22 cellular contexts compared by ENCODE assay signal in the genomic region with DNA sequence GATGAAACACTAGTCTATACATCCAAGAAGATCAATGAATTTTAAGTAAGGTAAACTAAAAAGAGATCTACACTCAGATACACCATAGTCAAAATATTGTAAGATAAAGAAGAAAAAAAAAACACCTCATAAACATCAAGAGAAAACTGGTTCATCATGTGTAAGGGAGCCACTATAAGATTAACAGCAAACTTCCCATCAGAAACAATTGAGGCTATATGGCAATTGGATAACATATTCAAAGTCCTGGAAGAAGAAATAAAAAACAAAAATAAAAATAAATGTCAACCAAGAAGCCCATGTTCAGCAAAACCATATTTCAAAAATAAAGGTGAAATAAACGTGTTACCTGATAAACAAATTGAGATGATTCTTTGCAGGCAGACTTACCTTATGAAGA. TPM values are rescaled to one million over a fixed set of nuclear protein-coding genes. Genes with fewer than 3 reads are reported as not detected.
DNase-seq lines count a peak whose midpoint lies in the region; ATAC-seq, FAIRE-seq and TF ChIP-seq lines count a peak whose summit lies in the region.
"Had no signal": no experiment of that assay in that cellular context is flagged by ENCODE, and none has a peak within 500 bp of the region (broad histone marks: within the 10 kb centered on the region; RNA-seq: fewer than 3 reads in every experiment).

No MANE protein-coding gene starts in this region.

- TF ChIP-seq CTCF in HepG2 (CRISPR knock-in tag; IDR thresholded peaks at IDR 0.05) (no peak), right lobe of liver (IDR thresholded peaks at IDR 0.05) (no peak), K562 (IDR thresholded peaks at IDR 0.05 in 2 of 3, conservative IDR thresholded peaks at IDR 0.05 in 1 of 3; ENCODE audit: insufficient read depth in 2 of 3, low read depth in 1 of 3, low read length in 3 of 3) (no peak)

- DNase-seq in NCI-H1105 treated with DMSO at 0.1 percent for 48 hours (lab: John Stamatoyannopoulos, UW): peak; percentile 17
- no peak for DNase-seq in NCI-H1105 (lab: John Stamatoyannopoulos, UW)
- DNase-seq in HepG2 (ENCODE audit: low spot score): no peak
- no peak for DNase-seq in right lobe of liver
- no peak for DNase-seq in K562 (ENCODE audit: extremely low read depth in 1 of 4, low spot score in 3 of 4)
- DNase-seq: AML-193; Caco-2; CD4-positive, alpha-beta T cell; DMS79 treated with DMSO at 0.1 percent for 48 hours; GF-D8; GOT3; H9; IMR-90; KBM-7 had no signal

- TF ChIP-seq RAD21 in HepG2 (CRISPR knock-in tag; IDR thresholded peaks at IDR 0.05): no peak
- TF ChIP-seq RAD21 in K562 (CRISPR knock-in tag; conservative IDR thresholded peaks at IDR 0.05 in 1 of 2, IDR thresholded peaks at IDR 0.05 in 1 of 2): no peak

- H2AFZ ChIP-seq in HepG2 (ENCODE audit: low read length): no peak overlapping the region
- no peak overlapping the region for H2AFZ ChIP-seq in K562 (ENCODE audit: low read depth, low read length)

- no peak overlapping the region for H3K27ac ChIP-seq in HepG2 (ENCODE audit: extremely low read length, insufficient read depth, low read length)
- H3K27ac ChIP-seq in right lobe of liver: no peak overlapping the region
- no peak overlapping the region for H3K27ac ChIP-seq in K562 (ENCODE audit: extremely low read depth, low read depth, low read length)
- H3K27ac ChIP-seq: 22Rv1, A549, C4-2B, HL-60 had no signal

- intact Hi-C loops in HepG2 (cut with micrococcal nuclease; ENCODE audit: unreplicated experiment) (no loop called here), right lobe of liver (cut with DNase I) (no loop called here), K562 (cut with micrococcal nuclease) (no loop called here)

- no peaks in the 10 kb centered on the region for H3K9me1 ChIP-seq in K562 (ENCODE audit: control insufficient read depth, insufficient read depth, low read length)

- BruUV-seq in HepG2 (replicated peaks; lab: Mats Ljungman, UMichigan): no TSS peak
- BruUV-seq in K562 (replicated peaks; lab: Mats Ljungman, UMichigan): no TSS peak

- POLR2A ChIA-PET in HepG2 (lab: Yijun Ruan, JAX): no interaction called here
- POLR2A ChIA-PET in K562 (lab: Yijun Ruan, JAX): no interaction called here

- in situ Hi-C loops in HepG2 (cut with HindIII; ENCODE audit: extremely low pct_ligation_motif_present, low pct_unique_long_range_greater_than_20kb): no loop called here
- in situ Hi-C loops in K562 (cut with MboI): no loop called here

- WGBS in HepG2 (ENCODE audit: low lambda C conversion rate): 3% methylated on average over 1 of the region's 1 CpG
- WGBS in right lobe of liver (ENCODE audit: insufficient coverage, low coverage, low lambda C conversion rate, missing lambda C conversion rate): 67% methylated on average over 1 of the region's 1 CpG
- WGBS in K562 (ENCODE audit: insufficient coverage, low coverage, missing lambda C conversion rate): 5% methylated on average over 1 of the region's 1 CpG

- H3K27me3 ChIP-seq in HepG2 (ENCODE audit: control insufficient read depth in 1 of 2, insufficient read depth in 2 of 2, low read length in 2 of 2) (no peaks in the 10 kb centered on the region), right lobe of liver (no peaks in the 10 kb centered on the region), K562 (ENCODE audit: control insufficient read depth in 2 of 2, insufficient read depth in 2 of 2, low read length in 2 of 2) (no peaks in the 10 kb centered on the region)

- no peaks in the 10 kb centered on the region; the same call in 1 of the 2 replicates for H3K9me3 ChIP-seq in HepG2 (ENCODE audit: low read length)
- no peaks in the 10 kb centered on the region for H3K9me3 ChIP-seq in right lobe of liver
- H3K9me3 ChIP-seq in K562 (replicated peaks; ENCODE audit: control insufficient read depth, insufficient read depth, low read depth, low read length): no peaks in the 10 kb centered on the region

- H3K79me2 ChIP-seq in HepG2 (ENCODE audit: insufficient read depth, low read length): no peaks in the 10 kb centered on the region
- H3K79me2 ChIP-seq in K562 (ENCODE audit: control insufficient read depth, insufficient read depth, low read length): no peaks in the 10 kb centered on the region

- no peak overlapping the region for H3K9ac ChIP-seq in HepG2 (ENCODE audit: insufficient read depth, low read depth, low read length)
- no peak overlapping the region for H3K9ac ChIP-seq in K562 (ENCODE audit: insufficient read depth in 1 of 2, low read depth in 2 of 2, low read length in 2 of 2)

- H3K4me2 ChIP-seq in HepG2 (ENCODE audit: low read depth, low read length) (no peak overlapping the region), K562 (ENCODE audit: insufficient read depth, low read length) (no peak overlapping the region)
- H3K4me2 ChIP-seq: A549 had no signal

- ATAC-seq in HepG2 (no peak), right lobe of liver (no peak), K562 (no peak), GM18498 (IDR thresholded peaks at IDR 0.05; ENCODE audit: unreplicated experiment) (no peak)
- ATAC-seq: A549 had no signal

- FAIRE-seq in HepG2 (lab: Jason Lieb, UNC) (no peak), K562 (lab: Jason Lieb, UNC) (no peak)
- FAIRE-seq: A549, D721Med had no signal

- TF ChIP-seq EP300 in HepG2 (IDR thresholded peaks at IDR 0.05; ENCODE audit: low read depth in 2 of 2, low read length in 2 of 2) (no peak), HepG2 (CRISPR knock-in tag; IDR thresholded peaks at IDR 0.05; ENCODE audit: borderline replicate concordance) (no peak), K562 (IDR thresholded peaks at IDR 0.05; ENCODE audit: low read length) (no peak)

- H3K4me3 ChIP-seq in HepG2 (replicated peaks in 1 of 3; ENCODE audit: insufficient read depth in 1 of 3, low read depth in 2 of 3, low read length in 3 of 3): no peak overlapping the region
- H3K4me3 ChIP-seq in right lobe of liver: no peak overlapping the region
- H3K4me3 ChIP-seq in K562: no peak overlapping the region
- H3K4me3 ChIP-seq: A549 had no signal

- CTCF ChIA-PET in HepG2 (lab: Yijun Ruan, JAX; ENCODE audit: low intra/inter-chr PET ratio, low total read pairs): no interaction called here
- CTCF ChIA-PET in K562 (lab: Yijun Ruan, JAX; ENCODE audit: low intra/inter-chr PET ratio): no interaction called here

- H3K36me3 ChIP-seq in HepG2 (replicated peaks in 1 of 2; ENCODE audit: control insufficient read depth in 1 of 2, insufficient read depth in 2 of 2, low read length in 2 of 2): no peaks in the 10 kb centered on the region
- no peaks in the 10 kb centered on the region for H3K36me3 ChIP-seq in right lobe of liver
- H3K36me3 ChIP-seq in K562 (ENCODE audit: control insufficient read depth, insufficient read depth, low read length): no peaks in the 10 kb centered on the region

- H3K4me1 ChIP-seq in HepG2 (ENCODE audit: insufficient read depth, low read length) (no peaks in the 10 kb centered on the region), right lobe of liver (no peaks in the 10 kb centered on the region), K562 (replicated peaks in 1 of 2; ENCODE audit: control insufficient read depth in 2 of 2, insufficient read depth in 2 of 2, low read length in 2 of 2) (no peaks in the 10 kb centered on the region)
- H3K4me1 ChIP-seq: A549, Caco-2 had no signal

- H4K20me1 ChIP-seq in HepG2 (ENCODE audit: insufficient read depth, low read length): no peaks in the 10 kb centered on the region
- no peaks in the 10 kb centered on the region for H4K20me1 ChIP-seq in K562 (replicated peaks; ENCODE audit: control insufficient read depth, insufficient read depth, low read length)

- TF ChIP-seq POLR2A in HepG2 (IDR thresholded peaks at IDR 0.05; ENCODE audit: insufficient read depth in 1 of 2, low read depth in 2 of 2, low read length in 2 of 2) (no peak), right lobe of liver (IDR thresholded peaks at IDR 0.05) (no peak), K562 (conservative IDR thresholded peaks at IDR 0.05) (no peak)

RNA-seq across cellular contexts. Expression of a gene that starts 3.6 kb away (rescaled TPM):
- total RNA-seq in HepG2 (2016; rRNA removed; fragmentation: Illumina TruSeq; extraction: Trizol): not detected in 2 replicates
- not detected in 2 replicates for total RNA-seq in HepG2 (2016; cell fraction: cytosol; rRNA removed; fragmentation: Illumina TruSeq; extraction: Trizol; ENCODE audit: low read depth)
- total RNA-seq in HepG2 (2016; cell fraction: insoluble cytoplasmic fraction; rRNA removed; fragmentation: Illumina TruSeq; extraction: Trizol): not detected in 2 replicates
- total RNA-seq in HepG2 (2016; cell fraction: membrane; rRNA removed; fragmentation: Illumina TruSeq; extraction: Trizol): not detected in 2 replicates
- not detected in 2 replicates for total RNA-seq in HepG2 (2016; cell fraction: nucleus; rRNA removed; fragmentation: Illumina TruSeq; extraction: Trizol)
- polyA plus RNA-seq in HepG2 (2011; rRNA removed): not detected in 2 replicates
- polyA plus RNA-seq in HepG2 (2011; cell fraction: cytosol; rRNA removed): not detected in 2 replicates
- polyA plus RNA-seq in HepG2 (2011; cell fraction: nucleus; rRNA removed): not detected in 2 replicates
- not detected in 2 replicates for polyA plus RNA-seq in HepG2 (2012)
- not detected in 2 replicates for polyA plus RNA-seq in HepG2 (2016; cell fraction: cytosol; fragmentation: Illumina TruSeq; extraction: Trizol; ENCODE audit: low read depth)
- polyA plus RNA-seq in HepG2 (2016; cell fraction: insoluble cytoplasmic fraction; fragmentation: Illumina TruSeq; extraction: Trizol; ENCODE audit: low read depth): not detected in 2 replicates
- polyA plus RNA-seq in HepG2 (2016; cell fraction: membrane; fragmentation: Illumina TruSeq; extraction: Trizol; ENCODE audit: low read depth): not detected in 2 replicates
- not detected in 2 replicates for polyA plus RNA-seq in HepG2 (2016; cell fraction: nucleus; fragmentation: Illumina TruSeq; extraction: Trizol; ENCODE audit: insufficient read depth, low read depth)
- not detected in 2 replicates for polyA minus RNA-seq in HepG2 (2011; rRNA and poly(A)+ RNA removed; ENCODE audit: low replicate concordance)
- not detected in 2 replicates for polyA minus RNA-seq in HepG2 (2011; cell fraction: cytosol; rRNA and poly(A)+ RNA removed)
- not detected in 2 replicates for polyA minus RNA-seq in HepG2 (2011; cell fraction: nucleus; rRNA and poly(A)+ RNA removed)
- total RNA-seq in right lobe of liver: not detected
- not detected in 2 replicates for total RNA-seq in K562 (2011; cell fraction: chromatin; rRNA removed; ENCODE audit: low replicate concordance)
- total RNA-seq in K562 (2011; cell fraction: nucleolus; rRNA removed): not detected in 2 replicates
- not detected in 2 replicates for total RNA-seq in K562 (2011; cell fraction: nucleoplasm; rRNA removed)
- total RNA-seq in K562 (2014; rRNA removed): not detected in 2 replicates
- not detected in 2 replicates for total RNA-seq in K562 (2014; rRNA removed; fragmentation: Illumina TruSeq; extraction: Trizol)
- not detected in 2 replicates for total RNA-seq in K562 (2015; rRNA removed; fragmentation: Illumina TruSeq; extraction: Trizol)
- not detected in 2 replicates for total RNA-seq in K562 (2021)
- not detected in 2 replicates for polyA plus RNA-seq in K562 (2011; rRNA removed)
- not detected in 2 replicates for polyA plus RNA-seq in K562 (2011; cell fraction: cytosol; rRNA removed)
- polyA plus RNA-seq in K562 (2011; cell fraction: nucleus; rRNA removed): not detected in 2 replicates
- not detected in 2 replicates for polyA plus RNA-seq in K562 (2012)
- polyA plus RNA-seq in K562 (2014; fragmentation: Illumina TruSeq; extraction: Trizol): not detected in 2 replicates
- not detected for polyA plus RNA-seq in K562 (2014; fragmentation: Nextera tagmentation; extraction: Ambion mirVana)
- not detected in 2 replicates for polyA plus RNA-seq in K562 (2014; rRNA removed)
- polyA minus RNA-seq in K562 (2011; rRNA and poly(A)+ RNA removed): not detected in 2 replicates
- not detected in 2 replicates for polyA minus RNA-seq in K562 (2011; cell fraction: cytosol; rRNA and poly(A)+ RNA removed)
- polyA minus RNA-seq in K562 (2011; cell fraction: nucleus; rRNA and poly(A)+ RNA removed): not detected in 2 replicates
- total RNA-seq: Caco-2; CD4-positive, alpha-beta T cell; H9; HT1080; IMR-90 had no signal
- polyA plus RNA-seq: A549, BJ, IMR-90 had no signal

RNA-seq across cellular contexts. Expression of a gene that starts 26.6 kb away (rescaled TPM):
- total RNA-seq in HepG2 (2016; rRNA removed; fragmentation: Illumina TruSeq; extraction: Trizol) (not detected in 2 replicates), right lobe of liver (not detected), K562 (2014; rRNA removed) (not detected in 2 replicates), K562 (2014; rRNA removed; fragmentation: Illumina TruSeq; extraction: Trizol) (not detected in 2 replicates), K562 (2015; rRNA removed; fragmentation: Illumina TruSeq; extraction: Trizol) (not detected in 2 replicates), K562 (2021) (not detected in 2 replicates)
- total RNA-seq in HepG2 (2016; cell fraction: cytosol; rRNA removed; fragmentation: Illumina TruSeq; extraction: Trizol; ENCODE audit: low read depth): not detected in 2 replicates
- total RNA-seq in HepG2 (2016; cell fraction: insoluble cytoplasmic fraction; rRNA removed; fragmentation: Illumina TruSeq; extraction: Trizol): not detected in 2 replicates
- total RNA-seq in HepG2 (2016; cell fraction: membrane; rRNA removed; fragmentation: Illumina TruSeq; extraction: Trizol): not detected in 2 replicates
- not detected in 2 replicates for total RNA-seq in HepG2 (2016; cell fraction: nucleus; rRNA removed; fragmentation: Illumina TruSeq; extraction: Trizol)
- polyA plus RNA-seq in HepG2 (2011; rRNA removed) (not detected in 2 replicates), K562 (2011; rRNA removed) (not detected in 2 replicates), K562 (2014; fragmentation: Illumina TruSeq; extraction: Trizol) (not detected in 2 replicates), K562 (2014; fragmentation: Nextera tagmentation; extraction: Ambion mirVana) (not detected), K562 (2014; rRNA removed) (not detected in 2 replicates)
- not detected in 2 replicates for polyA plus RNA-seq in HepG2 (2011; cell fraction: cytosol; rRNA removed)
- not detected in 2 replicates for polyA plus RNA-seq in HepG2 (2011; cell fraction: nucleus; rRNA removed)
- polyA plus RNA-seq in HepG2 (2012): not detected in 2 replicates
- not detected in 2 replicates for polyA plus RNA-seq in HepG2 (2016; cell fraction: cytosol; fragmentation: Illumina TruSeq; extraction: Trizol; ENCODE audit: low read depth)
- not detected in 2 replicates for polyA plus RNA-seq in HepG2 (2016; cell fraction: insoluble cytoplasmic fraction; fragmentation: Illumina TruSeq; extraction: Trizol; ENCODE audit: low read depth)
- not detected in 2 replicates for polyA plus RNA-seq in HepG2 (2016; cell fraction: membrane; fragmentation: Illumina TruSeq; extraction: Trizol; ENCODE audit: low read depth)
- polyA plus RNA-seq in HepG2 (2016; cell fraction: nucleus; fragmentation: Illumina TruSeq; extraction: Trizol; ENCODE audit: insufficient read depth, low read depth): not detected in 2 replicates
- polyA minus RNA-seq in HepG2 (2011; rRNA and poly(A)+ RNA removed; ENCODE audit: low replicate concordance): not detected in 2 replicates
- not detected in 2 replicates for polyA minus RNA-seq in HepG2 (2011; cell fraction: cytosol; rRNA and poly(A)+ RNA removed)
- polyA minus RNA-seq in HepG2 (2011; cell fraction: nucleus; rRNA and poly(A)+ RNA removed): not detected in 2 replicates
- not detected in 2 replicates for total RNA-seq in K562 (2011; cell fraction: chromatin; rRNA removed; ENCODE audit: low replicate concordance)
- total RNA-seq in K562 (2011; cell fraction: nucleolus; rRNA removed): not detected in 2 replicates
- not detected in 2 replicates for total RNA-seq in K562 (2011; cell fraction: nucleoplasm; rRNA removed)
- not detected in 2 replicates for polyA plus RNA-seq in K562 (2011; cell fraction: cytosol; rRNA removed)
- not detected in 2 replicates for polyA plus RNA-seq in K562 (2011; cell fraction: nucleus; rRNA removed)
- not detected in 2 replicates for polyA plus RNA-seq in K562 (2012)
- polyA minus RNA-seq in K562 (2011; rRNA and poly(A)+ RNA removed): not detected in 2 replicates
- polyA minus RNA-seq in K562 (2011; cell fraction: cytosol; rRNA and poly(A)+ RNA removed): not detected in 2 replicates
- polyA minus RNA-seq in K562 (2011; cell fraction: nucleus; rRNA and poly(A)+ RNA removed): not detected in 2 replicates
- total RNA-seq: Caco-2; CD4-positive, alpha-beta T cell; H9; HT1080; IMR-90 had no signal
- polyA plus RNA-seq: A549, BJ, IMR-90 had no signal

RNA-seq across cellular contexts. Expression of a gene that starts 32.8 kb away (rescaled TPM):
- total RNA-seq in HepG2 (2016; rRNA removed; fragmentation: Illumina TruSeq; extraction: Trizol): not detected in 2 replicates
- total RNA-seq in HepG2 (2016; cell fraction: cytosol; rRNA removed; fragmentation: Illumina TruSeq; extraction: Trizol; ENCODE audit: low read depth): not detected in 2 replicates
- total RNA-seq in HepG2 (2016; cell fraction: insoluble cytoplasmic fraction; rRNA removed; fragmentation: Illumina TruSeq; extraction: Trizol): not detected in 2 replicates
- total RNA-seq in HepG2 (2016; cell fraction: membrane; rRNA removed; fragmentation: Illumina TruSeq; extraction: Trizol): not detected in 2 replicates
- total RNA-seq in HepG2 (2016; cell fraction: nucleus; rRNA removed; fragmentation: Illumina TruSeq; extraction: Trizol): not detected in 2 replicates
- not detected in 2 replicates for polyA plus RNA-seq in HepG2 (2011; rRNA removed)
- not detected in 2 replicates for polyA plus RNA-seq in HepG2 (2011; cell fraction: cytosol; rRNA removed)
- not detected in 2 replicates for polyA plus RNA-seq in HepG2 (2011; cell fraction: nucleus; rRNA removed)
- polyA plus RNA-seq in HepG2 (2012): not detected in 2 replicates
- polyA plus RNA-seq in HepG2 (2016; cell fraction: cytosol; fragmentation: Illumina TruSeq; extraction: Trizol; ENCODE audit: low read depth): not detected in 2 replicates
- polyA plus RNA-seq in HepG2 (2016; cell fraction: insoluble cytoplasmic fraction; fragmentation: Illumina TruSeq; extraction: Trizol; ENCODE audit: low read depth): not detected in 2 replicates
- polyA plus RNA-seq in HepG2 (2016; cell fraction: membrane; fragmentation: Illumina TruSeq; extraction: Trizol; ENCODE audit: low read depth): not detected in 2 replicates
- polyA plus RNA-seq in HepG2 (2016; cell fraction: nucleus; fragmentation: Illumina TruSeq; extraction: Trizol; ENCODE audit: insufficient read depth, low read depth): not detected in 2 replicates
- polyA minus RNA-seq in HepG2 (2011; rRNA and poly(A)+ RNA removed; ENCODE audit: low replicate concordance): not detected in 2 replicates
- polyA minus RNA-seq in HepG2 (2011; cell fraction: cytosol; rRNA and poly(A)+ RNA removed): not detected in 2 replicates
- polyA minus RNA-seq in HepG2 (2011; cell fraction: nucleus; rRNA and poly(A)+ RNA removed): 0.64 TPM in 1 of 2 replicates, not detected in the other
- total RNA-seq in right lobe of liver: 1 to 10 TPM in 1 of 6 experiments, under 1 TPM in 1, not detected in 4; 0.40 to 1.0 TPM
- not detected in 2 replicates for total RNA-seq in K562 (2011; cell fraction: chromatin; rRNA removed; ENCODE audit: low replicate concordance)
- total RNA-seq in K562 (2011; cell fraction: nucleolus; rRNA removed): not detected in 2 replicates
- total RNA-seq in K562 (2011; cell fraction: nucleoplasm; rRNA removed): not detected in 2 replicates
- not detected in 2 replicates for total RNA-seq in K562 (2014; rRNA removed)
- total RNA-seq in K562 (2014; rRNA removed; fragmentation: Illumina TruSeq; extraction: Trizol): not detected in 2 replicates
- not detected in 2 replicates for total RNA-seq in K562 (2015; rRNA removed; fragmentation: Illumina TruSeq; extraction: Trizol)
- not detected in 2 replicates for total RNA-seq in K562 (2021)
- polyA plus RNA-seq in K562 (2011; rRNA removed): not detected in 2 replicates
- not detected in 2 replicates for polyA plus RNA-seq in K562 (2011; cell fraction: cytosol; rRNA removed)
- polyA plus RNA-seq in K562 (2011; cell fraction: nucleus; rRNA removed): not detected in 2 replicates
- not detected in 2 replicates for polyA plus RNA-seq in K562 (2012)
- not detected in 2 replicates for polyA plus RNA-seq in K562 (2014; fragmentation: Illumina TruSeq; extraction: Trizol)
- polyA plus RNA-seq in K562 (2014; fragmentation: Nextera tagmentation; extraction: Ambion mirVana): not detected
- polyA plus RNA-seq in K562 (2014; rRNA removed): not detected in 2 replicates
- not detected in 2 replicates for polyA minus RNA-seq in K562 (2011; rRNA and poly(A)+ RNA removed)
- not detected in 2 replicates for polyA minus RNA-seq in K562 (2011; cell fraction: cytosol; rRNA and poly(A)+ RNA removed)
- not detected in 2 replicates for polyA minus RNA-seq in K562 (2011; cell fraction: nucleus; rRNA and poly(A)+ RNA removed)
- total RNA-seq: Caco-2; CD4-positive, alpha-beta T cell; H9; HT1080; IMR-90 had no signal
- polyA plus RNA-seq: A549, BJ, IMR-90 had no signal

RNA-seq across cellular contexts. Expression of a gene that starts 36.0 kb away (rescaled TPM):
- total RNA-seq in HepG2 (2016; rRNA removed; fragmentation: Illumina TruSeq; extraction: Trizol): not detected in 2 replicates
- not detected in 2 replicates for total RNA-seq in HepG2 (2016; cell fraction: cytosol; rRNA removed; fragmentation: Illumina TruSeq; extraction: Trizol; ENCODE audit: low read depth)
- total RNA-seq in HepG2 (2016; cell fraction: insoluble cytoplasmic fraction; rRNA removed; fragmentation: Illumina TruSeq; extraction: Trizol): not detected in 2 replicates
- total RNA-seq in HepG2 (2016; cell fraction: membrane; rRNA removed; fragmentation: Illumina TruSeq; extraction: Trizol): not detected in 2 replicates
- total RNA-seq in HepG2 (2016; cell fraction: nucleus; rRNA removed; fragmentation: Illumina TruSeq; extraction: Trizol): not detected in 2 replicates
- not detected in 2 replicates for polyA plus RNA-seq in HepG2 (2011; rRNA removed)
- polyA plus RNA-seq in HepG2 (2011; cell fraction: cytosol; rRNA removed): not detected in 2 replicates
- not detected in 2 replicates for polyA plus RNA-seq in HepG2 (2011; cell fraction: nucleus; rRNA removed)
- not detected in 2 replicates for polyA plus RNA-seq in HepG2 (2012)
- not detected in 2 replicates for polyA plus RNA-seq in HepG2 (2016; cell fraction: cytosol; fragmentation: Illumina TruSeq; extraction: Trizol; ENCODE audit: low read depth)
- not detected in 2 replicates for polyA plus RNA-seq in HepG2 (2016; cell fraction: insoluble cytoplasmic fraction; fragmentation: Illumina TruSeq; extraction: Trizol; ENCODE audit: low read depth)
- not detected in 2 replicates for polyA plus RNA-seq in HepG2 (2016; cell fraction: membrane; fragmentation: Illumina TruSeq; extraction: Trizol; ENCODE audit: low read depth)
- not detected in 2 replicates for polyA plus RNA-seq in HepG2 (2016; cell fraction: nucleus; fragmentation: Illumina TruSeq; extraction: Trizol; ENCODE audit: insufficient read depth, low read depth)
- polyA minus RNA-seq in HepG2 (2011; rRNA and poly(A)+ RNA removed; ENCODE audit: low replicate concordance): not detected in 2 replicates
- not detected in 2 replicates for polyA minus RNA-seq in HepG2 (2011; cell fraction: cytosol; rRNA and poly(A)+ RNA removed)
- not detected in 2 replicates for polyA minus RNA-seq in HepG2 (2011; cell fraction: nucleus; rRNA and poly(A)+ RNA removed)
- total RNA-seq in right lobe of liver: not detected
- not detected in 2 replicates for total RNA-seq in K562 (2011; cell fraction: chromatin; rRNA removed; ENCODE audit: low replicate concordance)
- total RNA-seq in K562 (2011; cell fraction: nucleolus; rRNA removed): not detected in 2 replicates
- total RNA-seq in K562 (2011; cell fraction: nucleoplasm; rRNA removed): not detected in 2 replicates
- not detected in 2 replicates for total RNA-seq in K562 (2014; rRNA removed)
- not detected in 2 replicates for total RNA-seq in K562 (2014; rRNA removed; fragmentation: Illumina TruSeq; extraction: Trizol)
- not detected in 2 replicates for total RNA-seq in K562 (2015; rRNA removed; fragmentation: Illumina TruSeq; extraction: Trizol)
- not detected in 2 replicates for total RNA-seq in K562 (2021)
- not detected in 2 replicates for polyA plus RNA-seq in K562 (2011; rRNA removed)
- not detected in 2 replicates for polyA plus RNA-seq in K562 (2011; cell fraction: cytosol; rRNA removed)
- not detected in 2 replicates for polyA plus RNA-seq in K562 (2011; cell fraction: nucleus; rRNA removed)
- not detected in 2 replicates for polyA plus RNA-seq in K562 (2012)
- polyA plus RNA-seq in K562 (2014; fragmentation: Illumina TruSeq; extraction: Trizol): not detected in 2 replicates
- polyA plus RNA-seq in K562 (2014; fragmentation: Nextera tagmentation; extraction: Ambion mirVana): not detected
- not detected in 2 replicates for polyA plus RNA-seq in K562 (2014; rRNA removed)
- polyA minus RNA-seq in K562 (2011; rRNA and poly(A)+ RNA removed): not detected in 2 replicates
- polyA minus RNA-seq in K562 (2011; cell fraction: cytosol; rRNA and poly(A)+ RNA removed): not detected in 2 replicates
- polyA minus RNA-seq in K562 (2011; cell fraction: nucleus; rRNA and poly(A)+ RNA removed): not detected in 2 replicates
- total RNA-seq: Caco-2; CD4-positive, alpha-beta T cell; H9; HT1080; IMR-90 had no signal
- polyA plus RNA-seq: A549, BJ, IMR-90 had no signal

RNA-seq across cellular contexts. Expression of a gene that starts 45.4 kb away (rescaled TPM):
- total RNA-seq in HepG2 (2016; rRNA removed; fragmentation: Illumina TruSeq; extraction: Trizol): not detected in 2 replicates
- total RNA-seq in HepG2 (2016; cell fraction: cytosol; rRNA removed; fragmentation: Illumina TruSeq; extraction: Trizol; ENCODE audit: low read depth): not detected in 2 replicates
- total RNA-seq in HepG2 (2016; cell fraction: insoluble cytoplasmic fraction; rRNA removed; fragmentation: Illumina TruSeq; extraction: Trizol): not detected in 2 replicates
- not detected in 2 replicates for total RNA-seq in HepG2 (2016; cell fraction: membrane; rRNA removed; fragmentation: Illumina TruSeq; extraction: Trizol)
- total RNA-seq in HepG2 (2016; cell fraction: nucleus; rRNA removed; fragmentation: Illumina TruSeq; extraction: Trizol): not detected in 2 replicates
- polyA plus RNA-seq in HepG2 (2011; rRNA removed): not detected in 2 replicates
- polyA plus RNA-seq in HepG2 (2011; cell fraction: cytosol; rRNA removed): not detected in 2 replicates
- polyA plus RNA-seq in HepG2 (2011; cell fraction: nucleus; rRNA removed): not detected in 2 replicates
- polyA plus RNA-seq in HepG2 (2012): not detected in 2 replicates
- polyA plus RNA-seq in HepG2 (2016; cell fraction: cytosol; fragmentation: Illumina TruSeq; extraction: Trizol; ENCODE audit: low read depth): not detected in 2 replicates
- polyA plus RNA-seq in HepG2 (2016; cell fraction: insoluble cytoplasmic fraction; fragmentation: Illumina TruSeq; extraction: Trizol; ENCODE audit: low read depth): not detected in 2 replicates
- not detected in 2 replicates for polyA plus RNA-seq in HepG2 (2016; cell fraction: membrane; fragmentation: Illumina TruSeq; extraction: Trizol; ENCODE audit: low read depth)
- not detected in 2 replicates for polyA plus RNA-seq in HepG2 (2016; cell fraction: nucleus; fragmentation: Illumina TruSeq; extraction: Trizol; ENCODE audit: insufficient read depth, low read depth)
- 0.21 TPM in 1 of 2 replicates, not detected in the other for polyA minus RNA-seq in HepG2 (2011; rRNA and poly(A)+ RNA removed; ENCODE audit: low replicate concordance)
- polyA minus RNA-seq in HepG2 (2011; cell fraction: cytosol; rRNA and poly(A)+ RNA removed): not detected in 2 replicates
- polyA minus RNA-seq in HepG2 (2011; cell fraction: nucleus; rRNA and poly(A)+ RNA removed): not detected in 2 replicates
- under 1 TPM in 1 of 6 experiments, not detected in 5; 0.29 TPM for total RNA-seq in right lobe of liver
- total RNA-seq in K562 (2011; cell fraction: chromatin; rRNA removed; ENCODE audit: low replicate concordance): not detected in 2 replicates
- total RNA-seq in K562 (2011; cell fraction: nucleolus; rRNA removed): not detected in 2 replicates
- not detected in 2 replicates for total RNA-seq in K562 (2011; cell fraction: nucleoplasm; rRNA removed)
- not detected in 2 replicates for total RNA-seq in K562 (2014; rRNA removed)
- not detected in 2 replicates for total RNA-seq in K562 (2014; rRNA removed; fragmentation: Illumina TruSeq; extraction: Trizol)
- total RNA-seq in K562 (2015; rRNA removed; fragmentation: Illumina TruSeq; extraction: Trizol): not detected in 2 replicates
- not detected in 2 replicates for total RNA-seq in K562 (2021)
- polyA plus RNA-seq in K562 (2011; rRNA removed): not detected in 2 replicates
- polyA plus RNA-seq in K562 (2011; cell fraction: cytosol; rRNA removed): not detected in 2 replicates
- polyA plus RNA-seq in K562 (2011; cell fraction: nucleus; rRNA removed): not detected in 2 replicates
- not detected in 2 replicates for polyA plus RNA-seq in K562 (2012)
- polyA plus RNA-seq in K562 (2014; fragmentation: Illumina TruSeq; extraction: Trizol): not detected in 2 replicates
- not detected for polyA plus RNA-seq in K562 (2014; fragmentation: Nextera tagmentation; extraction: Ambion mirVana)
- polyA plus RNA-seq in K562 (2014; rRNA removed): not detected in 2 replicates
- not detected in 2 replicates for polyA minus RNA-seq in K562 (2011; rRNA and poly(A)+ RNA removed)
- polyA minus RNA-seq in K562 (2011; cell fraction: cytosol; rRNA and poly(A)+ RNA removed): not detected in 2 replicates
- polyA minus RNA-seq in K562 (2011; cell fraction: nucleus; rRNA and poly(A)+ RNA removed): not detected in 2 replicates
- total RNA-seq: Caco-2; CD4-positive, alpha-beta T cell; H9; HT1080; IMR-90 had no signal
- polyA plus RNA-seq: A549, BJ, IMR-90 had no signal
